ENCODE assay signal across 1 cellular context in the genomic region with DNA sequence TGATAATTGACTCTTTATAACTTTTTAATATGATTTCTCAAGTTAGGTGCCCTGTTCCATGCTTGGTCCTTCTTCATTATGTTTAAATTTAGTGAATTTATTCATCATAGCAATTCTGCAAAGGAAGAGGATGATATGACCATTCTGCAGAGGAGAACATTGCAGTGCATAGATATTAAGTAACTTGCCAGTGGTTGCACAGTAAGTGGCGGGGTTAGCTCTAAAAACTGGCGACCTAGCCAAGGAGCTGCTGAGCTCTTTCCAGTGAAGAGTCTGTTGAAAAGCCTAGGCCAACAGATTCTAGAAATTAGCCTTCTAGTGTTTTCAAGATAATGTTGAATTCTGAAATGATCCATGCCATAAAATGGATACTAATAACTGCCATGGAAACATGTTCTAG.
TF ChIP-seq lines count a peak whose summit lies in the region.

No MANE protein-coding gene starts in this region.

TF ChIP-seq in HepG2, 621 proteins besides CTCF, POLR2A, EP300 and RAD21:
- TF ChIP-seq MED13 (CRISPR knock-in tag; IDR thresholded peaks at IDR 0.05), result no peak
- TF ChIP-seq, protein P1, sequence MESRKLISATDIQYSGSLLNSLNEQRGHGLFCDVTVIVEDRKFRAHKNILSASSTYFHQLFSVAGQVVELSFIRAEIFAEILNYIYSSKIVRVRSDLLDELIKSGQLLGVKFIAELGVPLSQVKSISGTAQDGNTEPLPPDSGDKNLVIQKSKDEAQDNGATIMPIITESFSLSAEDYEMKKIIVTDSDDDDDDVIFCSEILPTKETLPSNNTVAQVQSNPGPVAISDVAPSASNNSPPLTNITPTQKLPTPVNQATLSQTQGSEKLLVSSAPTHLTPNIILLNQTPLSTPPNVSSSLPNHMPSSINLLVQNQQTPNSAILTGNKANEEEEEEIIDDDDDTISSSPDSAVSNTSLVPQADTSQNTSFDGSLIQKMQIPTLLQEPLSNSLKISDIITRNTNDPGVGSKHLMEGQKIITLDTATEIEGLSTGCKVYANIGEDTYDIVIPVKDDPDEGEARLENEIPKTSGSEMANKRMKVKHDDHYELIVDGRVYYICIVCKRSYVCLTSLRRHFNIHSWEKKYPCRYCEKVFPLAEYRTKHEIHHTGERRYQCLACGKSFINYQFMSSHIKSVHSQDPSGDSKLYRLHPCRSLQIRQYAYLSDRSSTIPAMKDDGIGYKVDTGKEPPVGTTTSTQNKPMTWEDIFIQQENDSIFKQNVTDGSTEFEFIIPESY (CRISPR knock-in tag; IDR thresholded peaks at IDR 0.05), result peak; percentile 59; the same call in 1 of the 2 replicates
